Comparison of ENCODE assay signal across 8 cellular contexts in the genomic region with DNA sequence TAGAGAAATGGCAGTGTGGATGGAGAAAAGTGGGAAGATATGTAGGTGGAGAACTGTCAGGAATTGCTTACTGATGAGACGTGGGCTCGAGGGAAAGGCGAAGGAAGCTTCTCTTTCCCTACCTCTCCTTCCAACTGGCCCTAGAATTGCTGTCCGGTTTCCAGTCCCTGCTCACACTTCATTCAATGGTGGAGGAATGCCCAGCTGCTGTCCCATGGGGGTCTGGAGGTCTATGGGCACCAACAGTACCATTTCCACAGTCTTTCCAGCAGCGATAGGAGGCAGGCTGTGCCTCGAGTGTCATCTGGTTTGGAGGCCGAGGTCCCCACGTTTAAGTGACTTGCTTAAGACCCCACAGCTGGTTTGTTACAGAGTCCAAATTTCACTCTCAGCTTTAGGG. TPM values are rescaled to one million over a fixed set of nuclear protein-coding genes. Genes with fewer than 3 reads are reported as not detected.
DNase-seq lines count a peak whose midpoint lies in the region; ATAC-seq, FAIRE-seq and TF ChIP-seq lines count a peak whose summit lies in the region.

No MANE protein-coding gene starts in this region.

- H3F3A ChIP-seq in SK-N-SH (replicated peaks; ENCODE audit: insufficient read depth): peaks cover 8% of the 10 kb centered on the region

- no peak for ATAC-seq in SK-N-SH treated with all-trans-retinoic acid at 6 μM for 48 hours
- ATAC-seq in HG02970 (IDR thresholded peaks at IDR 0.05; ENCODE audit: low FRiP score, unreplicated experiment): no peak

- H3K9me2 ChIP-seq in SK-N-SH: no peaks in the 10 kb centered on the region

- H4K20me1 ChIP-seq in SK-N-SH (ENCODE audit: insufficient read depth) (no peaks in the 10 kb centered on the region), astrocyte (ENCODE audit: insufficient read depth, low read length) (no peaks in the 10 kb centered on the region)

- 8% methylated on average over 8 of the region's 8 CpGs for WGBS in SK-N-SH (ENCODE audit: low lambda C conversion rate)

- no peaks in the 10 kb centered on the region for H3K9me3 ChIP-seq in SK-N-SH
- H3K9me3 ChIP-seq in astrocyte (ENCODE audit: insufficient read depth, low read depth, low read length): no peaks in the 10 kb centered on the region
- H3K9me3 ChIP-seq in tibial artery: no peaks in the 10 kb centered on the region

- no peaks in the 10 kb centered on the region for H3K9me3 Mint-ChIP-seq in astrocyte (ENCODE audit: unreplicated experiment)

- H3K27me3 ChIP-seq in SK-N-SH (ENCODE audit: insufficient read depth) (no peaks in the 10 kb centered on the region; the same call in 1 of the 2 replicates), astrocyte (ENCODE audit: insufficient read depth, low read length) (no peaks in the 10 kb centered on the region), layer of hippocampus (ENCODE audit: control insufficient read depth, insufficient read depth, low read length) (no peaks in the 10 kb centered on the region), tibial artery (no peaks in the 10 kb centered on the region)

- no peak for DNase-seq in SK-N-SH
- DNase-seq in astrocyte (ENCODE audit: low read depth): no peak
- DNase-seq in tibial artery: no peak
- no peak for DNase-seq in NCI-H510A (lab: John Stamatoyannopoulos, UW)
- DNase-seq in A172 (ENCODE audit: low spot score): no peak

- H3K4me3 Mint-ChIP-seq in astrocyte (ENCODE audit: unreplicated experiment): peak overlapping the region; percentile 77

- H3K36me3 Mint-ChIP-seq in astrocyte (ENCODE audit: low read depth, unreplicated experiment): no peaks in the 10 kb centered on the region

- no peak overlapping the region for H3K27ac ChIP-seq in SK-N-SH (ENCODE audit: low read depth in 2 of 2, low read length in 1 of 2)
- no peak overlapping the region for H3K27ac ChIP-seq in astrocyte (ENCODE audit: low read depth, low read length)
- peak overlapping the region; percentile 5 for H3K27ac ChIP-seq in layer of hippocampus (ENCODE audit: low read depth, low read length)
- peak overlapping the region; percentile 70 to 81 for H3K27ac ChIP-seq in tibial artery

- H3K4me1 ChIP-seq in SK-N-SH (ENCODE audit: control insufficient read depth in 1 of 2, insufficient read depth in 2 of 2, low read depth in 1 of 2, low read length in 1 of 2) (peaks cover 0 to 8% of the 10 kb centered on the region in 2 experiments; a peak in 2 of 4 replicates), astrocyte (ENCODE audit: insufficient read depth, low read length) (peaks cover 10% of the 10 kb centered on the region), tibial artery (peaks cover 3 to 26% (median 18%) of the 10 kb centered on the region in 4 donors)

- CTCF ChIA-PET in SK-N-SH (lab: Yijun Ruan, JAX): interaction anchor here (1.2 kb wide), 1 partner anchor 55 kb away, joined by 3 read pairs; no protein-coding TSS in a partner anchor

- H3K4me3 ChIP-seq in SK-N-SH (ENCODE audit: low read depth in 2 of 2, low read length in 1 of 2) (peak overlapping the region; percentile 38 to 52), astrocyte (ENCODE audit: insufficient read depth, low read depth, low read length) (peak overlapping the region; percentile 52), tibial artery (peak overlapping the region; percentile 41 to 52)

- intact Hi-C loops in tibial artery (cut with DNase I; ENCODE audit: low total_unique reads): no loop called here

- H3K79me2 ChIP-seq in SK-N-SH (ENCODE audit: insufficient read depth) (no peaks in the 10 kb centered on the region), astrocyte (ENCODE audit: insufficient read depth, low read length) (no peaks in the 10 kb centered on the region)

- H3K27me3 Mint-ChIP-seq in astrocyte (ENCODE audit: low read depth, unreplicated experiment): peaks cover 1% of the 10 kb centered on the region

- H3K4me1 Mint-ChIP-seq in astrocyte (ENCODE audit: low read depth, unreplicated experiment): peaks cover 14% of the 10 kb centered on the region

- no peaks in the 10 kb centered on the region for H3K36me3 ChIP-seq in SK-N-SH (replicated peaks in 1 of 2; ENCODE audit: control insufficient read depth in 1 of 2, insufficient read depth in 2 of 2, low read length in 1 of 2)
- H3K36me3 ChIP-seq in astrocyte (ENCODE audit: insufficient read depth, low read length): no peaks in the 10 kb centered on the region
- H3K36me3 ChIP-seq in tibial artery: no peaks in the 10 kb centered on the region

- no peak for TF ChIP-seq EP300 in SK-N-SH (IDR thresholded peaks at IDR 0.05; ENCODE audit: borderline replicate concordance in 1 of 2, low read depth in 1 of 2, low read length in 1 of 2)

- H3K4me2 ChIP-seq in SK-N-SH (peak overlapping the region; percentile 73), astrocyte (ENCODE audit: low read length) (peak overlapping the region; percentile 84)

- TF ChIP-seq CTCF in SK-N-SH (IDR thresholded peaks at IDR 0.05): no peak
- no peak for TF ChIP-seq CTCF in astrocyte (IDR thresholded peaks at IDR 0.05; ENCODE audit: insufficient read depth, low read depth, low read length)
- no peak for TF ChIP-seq CTCF in tibial artery (IDR thresholded peaks at IDR 0.05)

- POLR2A ChIA-PET in SK-N-SH (lab: Yijun Ruan, JAX): no interaction called here

- no peak for FAIRE-seq in astrocyte (lab: Jason Lieb, UNC)

- TF ChIP-seq RAD21 in SK-N-SH (IDR thresholded peaks at IDR 0.05; ENCODE audit: low read length): no peak

- H3K27ac Mint-ChIP-seq in astrocyte (ENCODE audit: unreplicated experiment): no peak overlapping the region

- H2AFZ ChIP-seq in SK-N-SH (ENCODE audit: low read depth) (peak overlapping the region; percentile 99), astrocyte (ENCODE audit: low read depth, low read length) (peak overlapping the region; percentile 97)

- H3K9ac ChIP-seq in SK-N-SH (no peak overlapping the region), astrocyte (ENCODE audit: low read length) (no peak overlapping the region)

TF ChIP-seq in SK-N-SH, 30 proteins besides CTCF, POLR2A, EP300 and RAD21:
- no peak for TF ChIP-seq NFIC (IDR thresholded peaks at IDR 0.05; ENCODE audit: borderline replicate concordance)
- TF ChIP-seq, protein P1, sequence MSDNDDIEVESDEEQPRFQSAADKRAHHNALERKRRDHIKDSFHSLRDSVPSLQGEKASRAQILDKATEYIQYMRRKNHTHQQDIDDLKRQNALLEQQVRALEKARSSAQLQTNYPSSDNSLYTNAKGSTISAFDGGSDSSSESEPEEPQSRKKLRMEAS (IDR thresholded peaks at IDR 0.05; ENCODE audit: low read depth): no peak
- no peak for TF ChIP-seq NRF1 (IDR thresholded peaks at IDR 0.05; ENCODE audit: low read depth, low read length)
- TF ChIP-seq, protein P2, sequence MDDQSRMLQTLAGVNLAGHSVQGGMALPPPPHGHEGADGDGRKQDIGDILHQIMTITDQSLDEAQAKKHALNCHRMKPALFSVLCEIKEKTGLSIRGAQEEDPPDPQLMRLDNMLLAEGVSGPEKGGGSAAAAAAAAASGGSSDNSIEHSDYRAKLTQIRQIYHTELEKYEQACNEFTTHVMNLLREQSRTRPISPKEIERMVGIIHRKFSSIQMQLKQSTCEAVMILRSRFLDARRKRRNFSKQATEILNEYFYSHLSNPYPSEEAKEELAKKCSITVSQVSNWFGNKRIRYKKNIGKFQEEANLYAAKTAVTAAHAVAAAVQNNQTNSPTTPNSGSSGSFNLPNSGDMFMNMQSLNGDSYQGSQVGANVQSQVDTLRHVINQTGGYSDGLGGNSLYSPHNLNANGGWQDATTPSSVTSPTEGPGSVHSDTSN (IDR thresholded peaks at IDR 0.05): no peak
- no peak for TF ChIP-seq RXRA (IDR thresholded peaks at IDR 0.05; ENCODE audit: borderline replicate concordance, low read depth)
- no peak for TF ChIP-seq FOSL2 (IDR thresholded peaks at IDR 0.05; ENCODE audit: borderline replicate concordance, low read depth)
- TF ChIP-seq TCF12 (IDR thresholded peaks at IDR 0.05): no peak
- no peak for TF ChIP-seq RFX5 (IDR thresholded peaks at IDR 0.05; ENCODE audit: low read length)
- TF ChIP-seq YY1 (IDR thresholded peaks at IDR 0.05; ENCODE audit: low read depth): no peak
- no peak for TF ChIP-seq SMC3 (IDR thresholded peaks at IDR 0.05; ENCODE audit: low read depth, low read length)
- TF ChIP-seq ELF1 (IDR thresholded peaks at IDR 0.05): no peak
TF ChIP-seq in SK-N-SH: peak in this region for 0.

TF ChIP-seq in SK-N-SH treated with all-trans-retinoic acid at 6 μM for 48 hours, 23 proteins besides CTCF, POLR2A, EP300 and RAD21:
- TF ChIP-seq ZFP30 (CRISPR knock-in tag; IDR thresholded peaks at IDR 0.05): no peak

RNA-seq across cellular contexts. Expression of gene CD1D, which starts 31.5 kb away (rescaled TPM):
- polyA plus RNA-seq in SK-N-SH (2012; rRNA removed): not detected in 2 replicates
- polyA plus RNA-seq in SK-N-SH (2012; cell fraction: cytosol; rRNA removed): 0.01 TPM in 1 of 2 replicates, not detected in the other
- 0.04 and 0.05 TPM in 2 replicates for polyA plus RNA-seq in SK-N-SH (2012; cell fraction: nucleus; rRNA removed)
- 0.18 TPM in 1 of 2 replicates, not detected in the other for total RNA-seq in astrocyte
- 1.6 and 4.4 TPM in 2 replicates for total RNA-seq in A172 (2014; rRNA removed; shearing (Covaris generic))

Comparison
In these comparisons a context has a peak if more than half of its experiments do, and no peak if none do; other contexts are left out.
1. H3K27ac ChIP-seq: peak in layer of hippocampus (single experiment) and tibial artery (2 of 2); none in SK-N-SH (0 of 2) and astrocyte (single experiment).
2. Peak in every context shown above with its lines, with median percentiles within 50 percentile points of each other: H3K4me3 ChIP-seq.